In genomic region chr12:123601602-123602489, GRCh38 we compare ENCODE assay signal across 1 cellular context.
TF ChIP-seq lines count a peak whose summit lies in the region.

Gene DDX55, plus strand, starts transcription at chr12:123602099. Its CDS starts 50 bp downstream, at chr12:123602149.

TF ChIP-seq in K562, 482 proteins besides CTCF, POLR2A, EP300 and RAD21 (continued from another document and continues in another):
- TF ChIP-seq HMBOX1 (IDR thresholded peaks at IDR 0.05) (no peak), GMEB1 (CRISPR knock-in tag; IDR thresholded peaks at IDR 0.05) (peak; percentile 80), ZNF395 (CRISPR knock-in tag; IDR thresholded peaks at IDR 0.05) (peak; percentile 81; the same call in 1 of the 2 replicates), MLX (CRISPR knock-in tag; conservative IDR thresholded peaks at IDR 0.05) (no peak; a peak in 1 of 4 replicates), CHD7 (IDR thresholded peaks at IDR 0.05; ENCODE audit: low read depth, low read length) (no peak), HES1 (IDR thresholded peaks at IDR 0.05; ENCODE audit: low read depth) (no peak), ARHGAP35 (IDR thresholded peaks at IDR 0.05; ENCODE audit: partially characterized antibody) (no peak), ARID4B (CRISPR knock-in tag; IDR thresholded peaks at IDR 0.05) (peak; percentile 99), ZNF830 (CRISPR knock-in tag; IDR thresholded peaks at IDR 0.05) (peak; percentile 72; the same call in 1 of the 2 replicates), NFXL1 (CRISPR knock-in tag; IDR thresholded peaks at IDR 0.05) (no peak), SRSF1 (IDR thresholded peaks at IDR 0.05; ENCODE audit: low read depth, low read length) (0 out of 2 replicates have a peak, but pooled peaks have one; percentile 80), YBX1 (IDR thresholded peaks at IDR 0.05) (no peak), ZSCAN32 (CRISPR knock-in tag; IDR thresholded peaks at IDR 0.05) (0 out of 2 replicates have a peak, but pooled peaks have one; percentile 31), DEAF1 (CRISPR knock-in tag; IDR thresholded peaks at IDR 0.05) (peak; percentile 51; the same call in 1 of the 2 replicates), RNF2 (IDR thresholded peaks at IDR 0.05) (peak; percentile 93), CREB5 (CRISPR knock-in tag; IDR thresholded peaks at IDR 0.05) (no peak), ZNF518B (CRISPR knock-in tag; IDR thresholded peaks at IDR 0.05) (no peak), SRSF9 (IDR thresholded peaks at IDR 0.05; ENCODE audit: borderline replicate concordance, low read depth, low read length) (no peak), ZNF551 (CRISPR knock-in tag; IDR thresholded peaks at IDR 0.05) (no peak)
